ENCODE assay signal across 19 cellular contexts in genomic region chr22:20061481-20061861, GRCh38. TPM values are rescaled to one million over a fixed set of nuclear protein-coding genes. Genes with fewer than 3 reads are reported as not detected.
DNase-seq lines count a peak whose midpoint lies in the region; ATAC-seq, FAIRE-seq and TF ChIP-seq lines count a peak whose summit lies in the region.
"Had no signal": no experiment of that assay in that cellular context is flagged by ENCODE, and none has a peak within 500 bp of the region (broad histone marks: within the 10 kb centered on the region; RNA-seq: fewer than 3 reads in every experiment).

No MANE protein-coding gene starts in this region.

- H3K9me3 ChIP-seq in K562 (replicated peaks; ENCODE audit: control insufficient read depth, insufficient read depth, low read depth, low read length) = no peaks in the 10 kb centered on the region

- DNase-seq in Ammon's horn (ENCODE audit: low spot score) (peak; percentile 2), HFFc6 (no peak), K562 (ENCODE audit: extremely low read depth in 1 of 4, low spot score in 3 of 4) (no peak), left lobe of liver (ENCODE audit: low spot score) (peak; percentile 48), nephron progenitor cell (no peak), NCI-H510A treated with DMSO at 0.1 percent for 48 hours (lab: John Stamatoyannopoulos, UW) (no peak), DMS79 (lab: John Stamatoyannopoulos, UW) (no peak)
- no peak for DNase-seq in activated T-helper 1 cell treated with anti-CD3 and anti-CD28 coated beads, Interleukin-12 subunit alpha, Interleukin-12 subunit beta, Interleukin-2, Interleukin-4 antibody, amounts not matched to agents 30 ng/mL and 10 ng/mL and 1 ng/mL, durations not matched to agents 14 hours and 24 hours and 36 hours (ENCODE audit: low spot score)
- DNase-seq: activated CD4-positive, alpha-beta memory T cell treated with anti-CD3 and anti-CD28 coated beads, Interleukin-2, amount 10 ng/mL, durations not matched to agents 7 days and 5 days; amniotic stem cell; Calu3; immature natural killer cell; NCI-H1105; NCI-H2107; retina; stimulated activated CD4-positive, alpha-beta T cell treated with anti-CD3 and anti-CD28 coated beads, Interleukin-2, amount 100 ng/mL, for 24 hours had no signal

- H3K4me3 Mint-ChIP-seq in HFFc6 (no peak overlapping the region), nephron progenitor cell (no peak overlapping the region)
- no peak overlapping the region for H3K4me3 Mint-ChIP-seq in activated T-helper 1 cell treated with anti-CD3 and anti-CD28 coated beads, Interleukin-12 subunit alpha, Interleukin-12 subunit beta, Interleukin-2, Interleukin-4 antibody, amounts not matched to agents 30 ng/mL and 10 ng/mL and 1 ng/mL, durations not matched to agents 14 hours and 24 hours and 36 hours
- H3K4me3 Mint-ChIP-seq: activated CD4-positive, alpha-beta memory T cell treated with anti-CD3 and anti-CD28 coated beads, Interleukin-2, amount 10 ng/mL, durations not matched to agents 7 days and 5 days; immature natural killer cell; neural crest cell; T-cell had no signal

- no peak for TF ChIP-seq RAD21 in K562 (CRISPR knock-in tag; conservative IDR thresholded peaks at IDR 0.05 in 1 of 2, IDR thresholded peaks at IDR 0.05 in 1 of 2)

- TF ChIP-seq EP300 in K562 (IDR thresholded peaks at IDR 0.05; ENCODE audit: low read length) = no peak

- H3K4me2 ChIP-seq in K562 (ENCODE audit: insufficient read depth, low read length) = no peak overlapping the region

- H3K9me3 Mint-ChIP-seq in HFFc6 (no peaks in the 10 kb centered on the region), nephron progenitor cell (no peaks in the 10 kb centered on the region)
- H3K9me3 Mint-ChIP-seq in activated T-helper 1 cell treated with anti-CD3 and anti-CD28 coated beads, Interleukin-12 subunit alpha, Interleukin-12 subunit beta, Interleukin-2, Interleukin-4 antibody, amounts not matched to agents 30 ng/mL and 10 ng/mL and 1 ng/mL, durations not matched to agents 14 hours and 24 hours and 36 hours = no peaks in the 10 kb centered on the region
- H3K9me3 Mint-ChIP-seq: activated CD4-positive, alpha-beta memory T cell treated with anti-CD3 and anti-CD28 coated beads, Interleukin-2, amount 10 ng/mL, durations not matched to agents 7 days and 5 days; immature natural killer cell; neural crest cell; T-cell had no signal

- peaks cover 22% of the 10 kb centered on the region; the same call in 1 of the 2 replicates for H4K20me1 ChIP-seq in K562 (replicated peaks; ENCODE audit: control insufficient read depth, insufficient read depth, low read length)

- intact Hi-C loops in K562 (cut with micrococcal nuclease) = no loop called here
- intact Hi-C loops in activated T-helper 1 cell treated with anti-CD3 and anti-CD28 coated beads, Interleukin-12 subunit alpha, Interleukin-12 subunit beta, Interleukin-2, Interleukin-4 antibody, amounts not matched to agents 30 ng/mL and 10 ng/mL and 1 ng/mL, durations not matched to agents 14 hours and 24 hours and 36 hours (cut with micrococcal nuclease) = no loop called here

- peaks cover 66% of the 10 kb centered on the region for H3K36me3 ChIP-seq in K562 (ENCODE audit: control insufficient read depth, insufficient read depth, low read length)

- peaks cover 15% of the 10 kb centered on the region for H3K4me1 Mint-ChIP-seq in HFFc6 (ENCODE audit: low read depth)
- peaks cover 19% of the 10 kb centered on the region for H3K4me1 Mint-ChIP-seq in nephron progenitor cell
- peaks cover 12% of the 10 kb centered on the region for H3K4me1 Mint-ChIP-seq in activated T-helper 1 cell treated with anti-CD3 and anti-CD28 coated beads, Interleukin-12 subunit alpha, Interleukin-12 subunit beta, Interleukin-2, Interleukin-4 antibody, amounts not matched to agents 30 ng/mL and 10 ng/mL and 1 ng/mL, durations not matched to agents 14 hours and 24 hours and 36 hours (ENCODE audit: low read depth)

- peaks cover 28 to 85% of the 10 kb centered on the region in 2 experiments for H3K4me1 ChIP-seq in K562 (replicated peaks in 1 of 2; ENCODE audit: control insufficient read depth in 2 of 2, insufficient read depth in 2 of 2, low read length in 2 of 2)

- no peak overlapping the region for H2AFZ ChIP-seq in K562 (ENCODE audit: low read depth, low read length)

- H3K27me3 Mint-ChIP-seq in HFFc6 (ENCODE audit: insufficient read depth) = peaks cover 2% of the 10 kb centered on the region; the same call in 1 of the 2 replicates
- no peaks in the 10 kb centered on the region for H3K27me3 Mint-ChIP-seq in nephron progenitor cell (ENCODE audit: low read depth, poor library complexity)
- no peaks in the 10 kb centered on the region for H3K27me3 Mint-ChIP-seq in activated T-helper 1 cell treated with anti-CD3 and anti-CD28 coated beads, Interleukin-12 subunit alpha, Interleukin-12 subunit beta, Interleukin-2, Interleukin-4 antibody, amounts not matched to agents 30 ng/mL and 10 ng/mL and 1 ng/mL, durations not matched to agents 14 hours and 24 hours and 36 hours (ENCODE audit: insufficient read depth)
- H3K27me3 Mint-ChIP-seq: activated CD4-positive, alpha-beta memory T cell treated with anti-CD3 and anti-CD28 coated beads, Interleukin-2, amount 10 ng/mL, durations not matched to agents 7 days and 5 days; T-cell had no signal

- H3K4me3 ChIP-seq in K562 = no peak overlapping the region

- peak overlapping the region in 1 of 2 experiments; percentile 80; a peak in 2 of 4 replicates for H3K9ac ChIP-seq in K562 (ENCODE audit: insufficient read depth in 1 of 2, low read depth in 2 of 2, low read length in 2 of 2)

- peaks cover 16% of the 10 kb centered on the region; the same call in 2 of the 3 replicates for H3K79me2 ChIP-seq in K562 (ENCODE audit: control insufficient read depth, insufficient read depth, low read length)

- BruUV-seq in K562 (replicated peaks; lab: Mats Ljungman, UMichigan) = no TSS peak

- H3K27ac Mint-ChIP-seq in HFFc6 = peak overlapping the region; percentile 38; the same call in 1 of the 2 replicates
- no peak overlapping the region for H3K27ac Mint-ChIP-seq in nephron progenitor cell
- H3K27ac Mint-ChIP-seq in activated T-helper 1 cell treated with anti-CD3 and anti-CD28 coated beads, Interleukin-12 subunit alpha, Interleukin-12 subunit beta, Interleukin-2, Interleukin-4 antibody, amounts not matched to agents 30 ng/mL and 10 ng/mL and 1 ng/mL, durations not matched to agents 14 hours and 24 hours and 36 hours = no peak overlapping the region
- H3K27ac Mint-ChIP-seq: activated CD4-positive, alpha-beta memory T cell treated with anti-CD3 and anti-CD28 coated beads, Interleukin-2, amount 10 ng/mL, durations not matched to agents 7 days and 5 days; T-cell had no signal

- no peak overlapping the region for H3K27ac ChIP-seq in K562 (ENCODE audit: extremely low read depth, low read depth, low read length)
- H3K27ac ChIP-seq: VCaP had no signal

- peaks cover 9% of the 10 kb centered on the region for H3K36me3 Mint-ChIP-seq in HFFc6 (ENCODE audit: low read depth)
- H3K36me3 Mint-ChIP-seq in nephron progenitor cell (ENCODE audit: low read depth) = no peaks in the 10 kb centered on the region
- H3K36me3 Mint-ChIP-seq in activated T-helper 1 cell treated with anti-CD3 and anti-CD28 coated beads, Interleukin-12 subunit alpha, Interleukin-12 subunit beta, Interleukin-2, Interleukin-4 antibody, amounts not matched to agents 30 ng/mL and 10 ng/mL and 1 ng/mL, durations not matched to agents 14 hours and 24 hours and 36 hours (ENCODE audit: low read depth) = peaks cover 11% of the 10 kb centered on the region

- CTCF ChIA-PET in K562 (lab: Yijun Ruan, JAX; ENCODE audit: low intra/inter-chr PET ratio) = no interaction called here

- TF ChIP-seq CTCF in HFFc6 (IDR thresholded peaks at IDR 0.05) (no peak), K562 (IDR thresholded peaks at IDR 0.05 in 2 of 3, conservative IDR thresholded peaks at IDR 0.05 in 1 of 3; ENCODE audit: insufficient read depth in 2 of 3, low read depth in 1 of 3, low read length in 3 of 3) (no peak), nephron progenitor cell (IDR thresholded peaks at IDR 0.05) (no peak)

- FAIRE-seq in K562 (lab: Jason Lieb, UNC) = no peak

- TF ChIP-seq POLR2A in K562 (conservative IDR thresholded peaks at IDR 0.05) = no peak

- WGBS in K562 (ENCODE audit: insufficient coverage, low coverage, missing lambda C conversion rate) = 94% methylated on average over 11 of the region's 11 CpGs

- POLR2A ChIA-PET in K562 (lab: Yijun Ruan, JAX) = interaction anchor here (0.5 to 5.0 kb wide), 11 partner anchors 9 to 1559 kb away, joined by 3 to 77 read pairs (median 4); partner anchors contain the start of gene MRPL40

- ATAC-seq in K562 (no peak), left lobe of liver (peak; percentile 38)
- ATAC-seq: T-cell had no signal

- H3K9me1 ChIP-seq in K562 (ENCODE audit: control insufficient read depth, insufficient read depth, low read length) = peaks cover 28% of the 10 kb centered on the region

- H3K27me3 ChIP-seq in K562 (ENCODE audit: control insufficient read depth in 2 of 2, insufficient read depth in 2 of 2, low read length in 2 of 2) = no peaks in the 10 kb centered on the region

- in situ Hi-C loops in K562 (cut with MboI) = no loop called here

RNA-seq across cellular contexts. Expression of gene DGCR8, which starts 18.6 kb away (rescaled TPM):
- total RNA-seq in HFFc6 (2021; fragmentation: NEBNext Ultra II Directional; extraction: Animal tissue kit (Norgen Biotek cat#: 25700)) = 10 to 100 TPM; 19.8 to 24.5 (median 22.0) TPM
- 638 and 1,105 TPM in 2 replicates for total RNA-seq in K562 (2011; cell fraction: chromatin; rRNA removed; ENCODE audit: low replicate concordance)
- 550 and 577 TPM in 2 replicates for total RNA-seq in K562 (2011; cell fraction: nucleolus; rRNA removed)
- 502 and 511 TPM in 2 replicates for total RNA-seq in K562 (2011; cell fraction: nucleoplasm; rRNA removed)
- total RNA-seq in K562 (2014; rRNA removed) (107 and 108 TPM in 2 replicates), K562 (2014; rRNA removed; fragmentation: Illumina TruSeq; extraction: Trizol) (43.7 and 49.4 TPM in 2 replicates), K562 (2015; rRNA removed; fragmentation: Illumina TruSeq; extraction: Trizol) (80.1 and 81.2 TPM in 2 replicates), K562 (2021) (116 and 119 TPM in 2 replicates), left lobe of liver (26.9 TPM)
- polyA plus RNA-seq in K562 (2011; rRNA removed) (81.8 and 155 TPM in 2 replicates), K562 (2014; fragmentation: Illumina TruSeq; extraction: Trizol) (70.4 and 75.0 TPM in 2 replicates), K562 (2014; fragmentation: Nextera tagmentation; extraction: Ambion mirVana) (1 to 10 TPM; 5.9 to 7.7 TPM), K562 (2014; rRNA removed) (135 and 144 TPM in 2 replicates)
- 51.2 and 92.7 TPM in 2 replicates for polyA plus RNA-seq in K562 (2011; cell fraction: cytosol; rRNA removed)
- polyA plus RNA-seq in K562 (2011; cell fraction: nucleus; rRNA removed) = 1,167 and 1,418 TPM in 2 replicates
- 76.7 and 85.3 TPM in 2 replicates for polyA plus RNA-seq in K562 (2012)
- polyA minus RNA-seq in K562 (2011; rRNA and poly(A)+ RNA removed) = 62.1 and 82.0 TPM in 2 replicates
- polyA minus RNA-seq in K562 (2011; cell fraction: cytosol; rRNA and poly(A)+ RNA removed) = 35.2 and 46.4 TPM in 2 replicates
- 210 and 349 TPM in 2 replicates for polyA minus RNA-seq in K562 (2011; cell fraction: nucleus; rRNA and poly(A)+ RNA removed)
- total RNA-seq in activated T-helper 1 cell treated with anti-CD3 and anti-CD28 coated beads, Interleukin-12 subunit alpha, Interleukin-12 subunit beta, Interleukin-2, Interleukin-4 antibody, amounts not matched to agents 30 ng/mL and 10 ng/mL and 1 ng/mL, durations not matched to agents 14 hours and 24 hours and 36 hours = 79.3 and 81.0 TPM in 2 replicates

RNA-seq across cellular contexts. Expression of gene TANGO2, which starts 40.6 kb away (rescaled TPM):
- 10 to 100 TPM; 28.5 to 38.0 (median 34.9) TPM for total RNA-seq in HFFc6 (2021; fragmentation: NEBNext Ultra II Directional; extraction: Animal tissue kit (Norgen Biotek cat#: 25700))
- total RNA-seq in K562 (2011; cell fraction: chromatin; rRNA removed; ENCODE audit: low replicate concordance) = 160 and 395 TPM in 2 replicates
- total RNA-seq in K562 (2011; cell fraction: nucleolus; rRNA removed) = 227 and 229 TPM in 2 replicates
- total RNA-seq in K562 (2011; cell fraction: nucleoplasm; rRNA removed) = 196 and 211 TPM in 2 replicates
- total RNA-seq in K562 (2014; rRNA removed) = 70.1 and 95.8 TPM in 2 replicates
- total RNA-seq in K562 (2014; rRNA removed; fragmentation: Illumina TruSeq; extraction: Trizol) = 36.1 and 45.9 TPM in 2 replicates
- 55.8 and 57.2 TPM in 2 replicates for total RNA-seq in K562 (2015; rRNA removed; fragmentation: Illumina TruSeq; extraction: Trizol)
- 94.1 and 97.3 TPM in 2 replicates for total RNA-seq in K562 (2021)
- 94.9 and 115 TPM in 2 replicates for polyA plus RNA-seq in K562 (2011; rRNA removed)
- 157 and 209 TPM in 2 replicates for polyA plus RNA-seq in K562 (2011; cell fraction: cytosol; rRNA removed)
- polyA plus RNA-seq in K562 (2011; cell fraction: nucleus; rRNA removed) = 157 and 195 TPM in 2 replicates
- polyA plus RNA-seq in K562 (2012) = 68.2 and 73.0 TPM in 2 replicates
- polyA plus RNA-seq in K562 (2014; fragmentation: Illumina TruSeq; extraction: Trizol) = 88.3 and 89.4 TPM in 2 replicates
- polyA plus RNA-seq in K562 (2014; fragmentation: Nextera tagmentation; extraction: Ambion mirVana) = 10 to 100 TPM; 15.5 to 17.5 TPM
- 89.6 and 92.5 TPM in 2 replicates for polyA plus RNA-seq in K562 (2014; rRNA removed)
- polyA minus RNA-seq in K562 (2011; rRNA and poly(A)+ RNA removed) = 130 and 186 TPM in 2 replicates
- 73.2 and 76.1 TPM in 2 replicates for polyA minus RNA-seq in K562 (2011; cell fraction: cytosol; rRNA and poly(A)+ RNA removed)
- polyA minus RNA-seq in K562 (2011; cell fraction: nucleus; rRNA and poly(A)+ RNA removed) = 63.1 and 85.0 TPM in 2 replicates
- total RNA-seq in left lobe of liver = 12.5 TPM
- total RNA-seq in activated T-helper 1 cell treated with anti-CD3 and anti-CD28 coated beads, Interleukin-12 subunit alpha, Interleukin-12 subunit beta, Interleukin-2, Interleukin-4 antibody, amounts not matched to agents 30 ng/mL and 10 ng/mL and 1 ng/mL, durations not matched to agents 14 hours and 24 hours and 36 hours = 29.2 and 30.0 TPM in 2 replicates

RNA-seq across cellular contexts. Expression of gene ARVCF, which starts 44.8 kb away (rescaled TPM):
- 1 to 10 TPM; 1.5 to 3.3 (median 2.0) TPM for total RNA-seq in HFFc6 (2021; fragmentation: NEBNext Ultra II Directional; extraction: Animal tissue kit (Norgen Biotek cat#: 25700))
- total RNA-seq in K562 (2011; cell fraction: chromatin; rRNA removed; ENCODE audit: low replicate concordance) = 114 and 328 TPM in 2 replicates
- total RNA-seq in K562 (2011; cell fraction: nucleolus; rRNA removed) = 214 and 270 TPM in 2 replicates
- total RNA-seq in K562 (2011; cell fraction: nucleoplasm; rRNA removed) = 106 and 131 TPM in 2 replicates
- total RNA-seq in K562 (2014; rRNA removed) = 49.3 and 54.2 TPM in 2 replicates
- total RNA-seq in K562 (2014; rRNA removed; fragmentation: Illumina TruSeq; extraction: Trizol) = 2.2 and 4.5 TPM in 2 replicates
- 13.3 and 15.6 TPM in 2 replicates for total RNA-seq in K562 (2015; rRNA removed; fragmentation: Illumina TruSeq; extraction: Trizol)
- 46.5 and 50.6 TPM in 2 replicates for total RNA-seq in K562 (2021)
- polyA plus RNA-seq in K562 (2011; rRNA removed) = 35.2 and 71.6 TPM in 2 replicates
- polyA plus RNA-seq in K562 (2011; cell fraction: cytosol; rRNA removed) = 134 and 673 TPM in 2 replicates
- polyA plus RNA-seq in K562 (2011; cell fraction: nucleus; rRNA removed) = 407 and 424 TPM in 2 replicates
- 30.0 and 31.2 TPM in 2 replicates for polyA plus RNA-seq in K562 (2012)
- polyA plus RNA-seq in K562 (2014; fragmentation: Illumina TruSeq; extraction: Trizol) = 8.0 and 15.9 TPM in 2 replicates
- polyA plus RNA-seq in K562 (2014; fragmentation: Nextera tagmentation; extraction: Ambion mirVana) = under 1 TPM; 0.03 to 0.17 TPM
- polyA plus RNA-seq in K562 (2014; rRNA removed) = 42.5 and 97.4 TPM in 2 replicates
- polyA minus RNA-seq in K562 (2011; rRNA and poly(A)+ RNA removed) = 15.1 and 15.6 TPM in 2 replicates
- polyA minus RNA-seq in K562 (2011; cell fraction: cytosol; rRNA and poly(A)+ RNA removed) = 24.6 and 52.4 TPM in 2 replicates
- 96.8 and 145 TPM in 2 replicates for polyA minus RNA-seq in K562 (2011; cell fraction: nucleus; rRNA and poly(A)+ RNA removed)
- total RNA-seq in left lobe of liver = 18.7 TPM
- 2.4 and 3.1 TPM in 2 replicates for total RNA-seq in activated T-helper 1 cell treated with anti-CD3 and anti-CD28 coated beads, Interleukin-12 subunit alpha, Interleukin-12 subunit beta, Interleukin-2, Interleukin-4 antibody, amounts not matched to agents 30 ng/mL and 10 ng/mL and 1 ng/mL, durations not matched to agents 14 hours and 24 hours and 36 hours

RNA-seq across cellular contexts. Expression of gene RANBP1, which starts 54.4 kb away (rescaled TPM):
- 100 to 1,000 TPM; 177 to 231 (median 226) TPM for total RNA-seq in HFFc6 (2021; fragmentation: NEBNext Ultra II Directional; extraction: Animal tissue kit (Norgen Biotek cat#: 25700))
- total RNA-seq in K562 (2011; cell fraction: chromatin; rRNA removed; ENCODE audit: low replicate concordance) = 525 and 801 TPM in 2 replicates
- 523 and 591 TPM in 2 replicates for total RNA-seq in K562 (2011; cell fraction: nucleolus; rRNA removed)
- 545 and 554 TPM in 2 replicates for total RNA-seq in K562 (2011; cell fraction: nucleoplasm; rRNA removed)
- total RNA-seq in K562 (2014; rRNA removed) (2,045 and 2,260 TPM in 2 replicates), K562 (2014; rRNA removed; fragmentation: Illumina TruSeq; extraction: Trizol) (1,191 and 1,409 TPM in 2 replicates), K562 (2015; rRNA removed; fragmentation: Illumina TruSeq; extraction: Trizol) (1,591 and 1,659 TPM in 2 replicates), K562 (2021) (1,289 and 1,311 TPM in 2 replicates), left lobe of liver (47.0 TPM)
- polyA plus RNA-seq in K562 (2011; rRNA removed) (1,082 and 1,351 TPM in 2 replicates), K562 (2014; fragmentation: Illumina TruSeq; extraction: Trizol) (1,518 and 1,621 TPM in 2 replicates), K562 (2014; fragmentation: Nextera tagmentation; extraction: Ambion mirVana) (100 to 1,000 TPM; 162 to 207 TPM), K562 (2014; rRNA removed) (2,237 and 2,891 TPM in 2 replicates)
- 950 and 1,655 TPM in 2 replicates for polyA plus RNA-seq in K562 (2011; cell fraction: cytosol; rRNA removed)
- polyA plus RNA-seq in K562 (2011; cell fraction: nucleus; rRNA removed) = 1,008 and 1,512 TPM in 2 replicates
- polyA plus RNA-seq in K562 (2012) = 795 and 1,074 TPM in 2 replicates
- 896 and 959 TPM in 2 replicates for polyA minus RNA-seq in K562 (2011; rRNA and poly(A)+ RNA removed)
- polyA minus RNA-seq in K562 (2011; cell fraction: cytosol; rRNA and poly(A)+ RNA removed) = 618 and 835 TPM in 2 replicates
- 183 and 414 TPM in 2 replicates for polyA minus RNA-seq in K562 (2011; cell fraction: nucleus; rRNA and poly(A)+ RNA removed)
- 509 and 524 TPM in 2 replicates for total RNA-seq in activated T-helper 1 cell treated with anti-CD3 and anti-CD28 coated beads, Interleukin-12 subunit alpha, Interleukin-12 subunit beta, Interleukin-2, Interleukin-4 antibody, amounts not matched to agents 30 ng/mL and 10 ng/mL and 1 ng/mL, durations not matched to agents 14 hours and 24 hours and 36 hours

RNA-seq across cellular contexts. Expression of gene TRMT2A, which starts 55.6 kb away (rescaled TPM):
- 10 to 100 TPM; 31.1 to 44.9 (median 38.5) TPM for total RNA-seq in HFFc6 (2021; fragmentation: NEBNext Ultra II Directional; extraction: Animal tissue kit (Norgen Biotek cat#: 25700))
- 249 and 785 TPM in 2 replicates for total RNA-seq in K562 (2011; cell fraction: chromatin; rRNA removed; ENCODE audit: low replicate concordance)
- total RNA-seq in K562 (2011; cell fraction: nucleolus; rRNA removed) = 623 and 778 TPM in 2 replicates
- total RNA-seq in K562 (2011; cell fraction: nucleoplasm; rRNA removed) = 344 and 378 TPM in 2 replicates
- total RNA-seq in K562 (2014; rRNA removed) (203 and 254 TPM in 2 replicates), K562 (2014; rRNA removed; fragmentation: Illumina TruSeq; extraction: Trizol) (31.5 and 47.4 TPM in 2 replicates), K562 (2015; rRNA removed; fragmentation: Illumina TruSeq; extraction: Trizol) (151 and 170 TPM in 2 replicates), K562 (2021) (222 and 242 TPM in 2 replicates), left lobe of liver (36.7 TPM)
- polyA plus RNA-seq in K562 (2011; rRNA removed) (102 and 189 TPM in 2 replicates), K562 (2014; fragmentation: Illumina TruSeq; extraction: Trizol) (140 and 177 TPM in 2 replicates), K562 (2014; fragmentation: Nextera tagmentation; extraction: Ambion mirVana) (1 to 10 TPM; 1.6 to 6.6 TPM), K562 (2014; rRNA removed) (258 and 265 TPM in 2 replicates)
- 155 and 253 TPM in 2 replicates for polyA plus RNA-seq in K562 (2011; cell fraction: cytosol; rRNA removed)
- 1,476 and 1,701 TPM in 2 replicates for polyA plus RNA-seq in K562 (2011; cell fraction: nucleus; rRNA removed)
- polyA plus RNA-seq in K562 (2012) = 173 and 189 TPM in 2 replicates
- polyA minus RNA-seq in K562 (2011; rRNA and poly(A)+ RNA removed) = 57.9 and 72.9 TPM in 2 replicates
- polyA minus RNA-seq in K562 (2011; cell fraction: cytosol; rRNA and poly(A)+ RNA removed) = 87.3 and 128 TPM in 2 replicates
- 286 and 369 TPM in 2 replicates for polyA minus RNA-seq in K562 (2011; cell fraction: nucleus; rRNA and poly(A)+ RNA removed)
- 142 and 161 TPM in 2 replicates for total RNA-seq in activated T-helper 1 cell treated with anti-CD3 and anti-CD28 coated beads, Interleukin-12 subunit alpha, Interleukin-12 subunit beta, Interleukin-2, Interleukin-4 antibody, amounts not matched to agents 30 ng/mL and 10 ng/mL and 1 ng/mL, durations not matched to agents 14 hours and 24 hours and 36 hours

Comparison
In these comparisons a context has a peak if more than half of its experiments do, and no peak if none do; other contexts are left out.
1. DNase-seq: peak in Ammon's horn (single experiment) and left lobe of liver (single experiment); none in HFFc6 (single experiment), K562 (0 of 4), nephron progenitor cell (single experiment), NCI-H510A treated with DMSO at 0.1 percent for 48 hours (single experiment), activated T-helper 1 cell treated with anti-CD3 and anti-CD28 coated beads, Interleukin-12 subunit alpha, Interleukin-12 subunit beta, Interleukin-2, Interleukin-4 antibody, amounts not matched to agents 30 ng/mL and 10 ng/mL and 1 ng/mL, durations not matched to agents 14 hours and 24 hours and 36 hours (single experiment) and DMS79 (single experiment).